Comparison of ENCODE assay signal across 8 cellular contexts in the genomic region with DNA sequence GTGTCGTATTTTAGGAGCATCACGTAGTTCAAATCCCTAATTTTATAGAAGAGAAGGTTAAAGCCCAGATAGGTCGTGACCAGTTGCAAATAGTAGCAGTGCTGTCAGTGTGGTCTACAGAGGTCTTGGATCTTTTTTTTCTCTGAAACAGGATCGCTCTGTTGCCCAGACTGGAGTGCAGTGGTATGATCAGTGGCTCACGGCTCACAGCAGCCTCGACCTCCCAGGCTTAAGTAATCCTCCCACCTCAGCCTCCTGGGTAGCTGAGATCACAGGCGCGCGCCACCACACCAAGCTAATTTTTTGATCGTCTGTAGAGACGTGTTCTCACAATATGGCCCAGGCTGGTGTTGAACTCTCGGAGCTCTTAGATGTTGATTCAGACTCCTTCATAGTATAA. TPM values are rescaled to one million over a fixed set of nuclear protein-coding genes. Genes with fewer than 3 reads are reported as not detected.
A peak's percentile ranks its signal among the peaks of the same experiment; 100 is the strongest.
DNase-seq lines count a peak whose midpoint lies in the region; ATAC-seq and TF ChIP-seq lines count a peak whose summit lies in the region.

No MANE protein-coding gene starts in this region.

- no peak for TF ChIP-seq RAD21 in IMR-90 (IDR thresholded peaks at IDR 0.05; ENCODE audit: low read length)

- BruUV-seq in A673 (replicated peaks; lab: Mats Ljungman, UMichigan) = no TSS peak
- BruUV-seq in IMR-90 (replicated peaks; lab: Mats Ljungman, UMichigan) = TSS peak; percentile 24

- no peak overlapping the region for H4K5ac ChIP-seq in IMR-90 (ENCODE audit: low read depth, low read length)

- in situ Hi-C loops in IMR-90 (cut with MboI; ENCODE audit: low sequenced_read_pairs) (no loop called here), brain microvascular endothelial cell (cut with HindIII; ENCODE audit: low pct_ligation_motif_present, low sequenced_read_pairs) (no loop called here)

- no peak for TF ChIP-seq CTCF in A673 (conservative IDR thresholded peaks at IDR 0.05; ENCODE audit: low read depth, low read length)
- no peak for TF ChIP-seq CTCF in IMR-90 (conservative IDR thresholded peaks at IDR 0.05; ENCODE audit: low read depth, low read length)
- TF ChIP-seq CTCF in brain microvascular endothelial cell (IDR thresholded peaks at IDR 0.05; ENCODE audit: low read depth, low read length, missing control alignments) = no peak

- H3K23ac ChIP-seq in IMR-90 (ENCODE audit: low read depth, low read length) = peak overlapping the region; percentile 26; the same call in 1 of the 2 replicates

- H4K20me1 ChIP-seq in IMR-90 (ENCODE audit: insufficient read depth, low read length) = peaks cover 72% of the 10 kb centered on the region

- peaks cover 32% of the 10 kb centered on the region for H3K4me1 ChIP-seq in A673 (ENCODE audit: insufficient read depth, low read length, poor library complexity, severe bottlenecking)
- peaks cover 7% of the 10 kb centered on the region for H3K4me1 ChIP-seq in IMR-90 (ENCODE audit: control insufficient read depth, insufficient read depth, low read length)
- H3K4me1 ChIP-seq in mesodermal cell (ENCODE audit: control insufficient read depth, insufficient read depth, low read length, poor library complexity, severe bottlenecking) = peaks cover 9% of the 10 kb centered on the region

- POLR2A ChIA-PET in A673 (lab: Charles Lee; ENCODE audit: low non-redundant PET) (no interaction called here), IMR-90 (lab: Charles Lee; ENCODE audit: unreplicated experiment) (interaction anchor here (0.5 kb wide), 1 partner anchor 41 kb away, joined by 3 read pairs; no protein-coding TSS in a partner anchor)

- CTCF ChIA-PET in A673 (lab: Charles Lee) (no interaction called here), IMR-90 (lab: Yijun Ruan, JAX) (interaction anchor here (1.6 kb wide), 1 partner anchor 46 kb away, joined by 4 read pairs; a partner anchor contains a TSS)

- whole genome bisulfite sequencing in IMR-90 (ENCODE audit: extremely low coverage in 2 of 2, insufficient read length in 1 of 2), 2 experiments = 20% methylated on average over 1 of the region's 12 CpGs; no CpG with 5 or more reads in 1 of the 2 experiments
- WGBS in mesodermal cell (ENCODE audit: insufficient coverage in 2 of 2), 2 experiments = 37 to 62% methylated on average over 6 to 7 of the region's 12 CpGs

- peaks cover 0 to 30% of the 10 kb centered on the region in 2 experiments; a peak in 2 of 4 replicates for H3K79me1 ChIP-seq in IMR-90 (ENCODE audit: low read depth in 1 of 2, low read length in 2 of 2)

- H3K9me1 ChIP-seq in IMR-90 (ENCODE audit: insufficient read depth, low read length) = peaks cover 13% of the 10 kb centered on the region

- H2BK5ac ChIP-seq in IMR-90 (ENCODE audit: low read depth, low read length, poor library complexity, severe bottlenecking) = no peak overlapping the region

- peak overlapping the region; percentile 76 for H3K4me3 ChIP-seq in A673 (ENCODE audit: low read depth, low read length, poor library complexity, severe bottlenecking)
- H3K4me3 ChIP-seq in IMR-90 (ENCODE audit: insufficient read depth, low read depth, low read length) = peak overlapping the region; percentile 80
- H3K4me3 ChIP-seq in brain microvascular endothelial cell (ENCODE audit: low read depth, low read length) = peak overlapping the region; percentile 94
- peak overlapping the region; percentile 89 for H3K4me3 ChIP-seq in mesodermal cell (ENCODE audit: extremely low read depth, insufficient read depth, low read length, poor library complexity, severe bottlenecking)

- no peaks in the 10 kb centered on the region for H3K27me3 ChIP-seq in A673 (replicated peaks; ENCODE audit: insufficient read depth, low read depth, low read length, poor library complexity)
- H3K27me3 ChIP-seq in IMR-90 (ENCODE audit: control insufficient read depth, insufficient read depth, low read length) = no peaks in the 10 kb centered on the region
- H3K27me3 ChIP-seq in brain microvascular endothelial cell (replicated peaks) = no peaks in the 10 kb centered on the region

- H3K14ac ChIP-seq in IMR-90 (replicated peaks; ENCODE audit: low read depth, low read length) = no peak overlapping the region; the same call in 1 of the 2 replicates

- 0 out of 2 replicates have a peak overlapping the region, but pooled peaks have one; percentile 33 for H3K4ac ChIP-seq in IMR-90 (ENCODE audit: low read depth, low read length)

- H2BK120ac ChIP-seq in IMR-90 (ENCODE audit: low read depth, low read length) = no peak overlapping the region

- peak overlapping the region; percentile 82 for H3K4me2 ChIP-seq in IMR-90 (ENCODE audit: low read depth, low read length)

- H3K56ac ChIP-seq in IMR-90 (ENCODE audit: extremely low read depth, insufficient read depth, low read length) = no peak overlapping the region

- H2BK15ac ChIP-seq in IMR-90 (ENCODE audit: low read depth, low read length) = no peak overlapping the region

- no peak overlapping the region for H4K91ac ChIP-seq in IMR-90 (ENCODE audit: insufficient read depth, low read depth, low read length)

- no peak overlapping the region for H2AK5ac ChIP-seq in IMR-90 (ENCODE audit: low read depth, low read length)

- H3K18ac ChIP-seq in IMR-90 (ENCODE audit: low read depth, low read length) = no peak overlapping the region

- no peak overlapping the region for H2AK9ac ChIP-seq in IMR-90 (replicated peaks; ENCODE audit: low read depth, low read length, poor library complexity)

- H3K36me3 ChIP-seq in A673 (ENCODE audit: insufficient read depth, low read length, poor library complexity, severe bottlenecking) (no peaks in the 10 kb centered on the region), IMR-90 (ENCODE audit: control insufficient read depth, insufficient read depth, low read length) (no peaks in the 10 kb centered on the region), brain microvascular endothelial cell (replicated peaks) (peaks cover 2% of the 10 kb centered on the region), mesodermal cell (ENCODE audit: control insufficient read depth, insufficient read depth, low read length) (peaks cover 5% of the 10 kb centered on the region)

- DNase-seq in A673 (ENCODE audit: low spot score) (no peak), IMR-90 (peak; percentile 39), brain microvascular endothelial cell (no peak), GF-D8 (lab: John Stamatoyannopoulos, UW) (no peak), NCI-H446 (lab: John Stamatoyannopoulos, UW) (no peak), pons (ENCODE audit: low spot score) (no peak)

- H2BK20ac ChIP-seq in IMR-90 (ENCODE audit: low read depth, low read length) = no peak overlapping the region

- ATAC-seq in IMR-90 (ENCODE audit: low read depth) (no peak), HG03045 (IDR thresholded peaks at IDR 0.05; ENCODE audit: unreplicated experiment) (no peak)

- dilution Hi-C loops in IMR-90 (cut with HindIII; ENCODE audit: low sequenced_read_pairs, unreplicated experiment) = no loop called here

- no peak overlapping the region for H2AFZ ChIP-seq in IMR-90 (replicated peaks; ENCODE audit: low read length, poor library complexity)

- H3K9me3 ChIP-seq in A673 (ENCODE audit: low read depth, low read length, poor library complexity, severe bottlenecking) = no peaks in the 10 kb centered on the region
- H3K9me3 ChIP-seq in IMR-90 (ENCODE audit: control insufficient read depth, insufficient read depth, low read length) = no peaks in the 10 kb centered on the region
- no peaks in the 10 kb centered on the region for H3K9me3 ChIP-seq in mesodermal cell (ENCODE audit: control insufficient read depth, low read length)

- H3K27ac ChIP-seq in A673 (ENCODE audit: low read depth, low read length, poor library complexity, severe bottlenecking) = peak overlapping the region; percentile 99
- H3K27ac ChIP-seq in IMR-90 (ENCODE audit: insufficient read depth, low read length) = peak overlapping the region; percentile 1; the same call in 1 of the 2 replicates
- no peak overlapping the region for H3K27ac ChIP-seq in brain microvascular endothelial cell
- H3K27ac ChIP-seq in mesodermal cell (ENCODE audit: low read depth, low read length, severe bottlenecking) = no peak overlapping the region

- H4K8ac ChIP-seq in IMR-90 (ENCODE audit: low read depth in 2 of 2, low read length in 2 of 2) = no peak overlapping the region

- TF ChIP-seq POLR2A in IMR-90 (IDR thresholded peaks at IDR 0.05; ENCODE audit: low read depth, low read length) = no peak

- intact Hi-C loops in A673 (cut with micrococcal nuclease; ENCODE audit: unreplicated experiment) = no loop called here
- intact Hi-C loops in IMR-90 (cut with micrococcal nuclease) = no loop called here

- H3K9ac ChIP-seq in IMR-90 (ENCODE audit: low read depth, low read length) = peak overlapping the region; percentile 27

TF ChIP-seq in IMR-90, 13 proteins besides CTCF, POLR2A, EP300 and RAD21 (continues in another document):
- TF ChIP-seq MAZ (IDR thresholded peaks at IDR 0.05; ENCODE audit: borderline replicate concordance, low read depth, low read length) (no peak), SMC3 (IDR thresholded peaks at IDR 0.05; ENCODE audit: low read depth, low read length) (no peak), MAFK (IDR thresholded peaks at IDR 0.05; ENCODE audit: low read depth, low read length) (no peak), NFE2L2 (IDR thresholded peaks at IDR 0.05; ENCODE audit: low read depth, low read length) (no peak), CEBPB (IDR thresholded peaks at IDR 0.05; ENCODE audit: low read depth, low read length) (no peak), RCOR1 (IDR thresholded peaks at IDR 0.05; ENCODE audit: insufficient replicate concordance, low read length) (no peak), CHD1 (IDR thresholded peaks at IDR 0.05; ENCODE audit: low read depth, low read length) (no peak)
- TF ChIP-seq, protein P1, sequence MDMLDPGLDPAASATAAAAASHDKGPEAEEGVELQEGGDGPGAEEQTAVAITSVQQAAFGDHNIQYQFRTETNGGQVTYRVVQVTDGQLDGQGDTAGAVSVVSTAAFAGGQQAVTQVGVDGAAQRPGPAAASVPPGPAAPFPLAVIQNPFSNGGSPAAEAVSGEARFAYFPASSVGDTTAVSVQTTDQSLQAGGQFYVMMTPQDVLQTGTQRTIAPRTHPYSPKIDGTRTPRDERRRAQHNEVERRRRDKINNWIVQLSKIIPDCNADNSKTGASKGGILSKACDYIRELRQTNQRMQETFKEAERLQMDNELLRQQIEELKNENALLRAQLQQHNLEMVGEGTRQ (IDR thresholded peaks at IDR 0.05; ENCODE audit: low read depth, low read length) = no peak

RNA-seq across cellular contexts. Expression of a gene that starts 2.2 kb away (rescaled TPM):
- total RNA-seq in A673 (2021) = 286 and 299 TPM in 2 replicates
- 207 and 367 TPM in 2 replicates for total RNA-seq in IMR-90 (2012; rRNA removed)
- 60.0 and 81.4 TPM in 2 replicates for polyA plus RNA-seq in IMR-90 (2012; rRNA removed)
- polyA plus RNA-seq in IMR-90 (2012; cell fraction: cytosol; rRNA removed) = 16.0 and 25.6 TPM in 2 replicates
- 18.4 and 79.4 TPM in 2 replicates for polyA plus RNA-seq in IMR-90 (2012; cell fraction: nucleus; rRNA removed; ENCODE audit: low replicate concordance)
- polyA plus RNA-seq in mesodermal cell (2013, experiment 1 of 2) = 299 TPM
- polyA plus RNA-seq in mesodermal cell (2013, experiment 2 of 2) = 346 TPM

RNA-seq across cellular contexts. Expression of a gene that starts 46.0 kb away (rescaled TPM):
- 95.0 and 108 TPM in 2 replicates for total RNA-seq in A673 (2021)
- total RNA-seq in IMR-90 (2012; rRNA removed) = 41.9 and 95.0 TPM in 2 replicates
- 48.8 and 59.5 TPM in 2 replicates for polyA plus RNA-seq in IMR-90 (2012; rRNA removed)
- 11.6 and 15.5 TPM in 2 replicates for polyA plus RNA-seq in IMR-90 (2012; cell fraction: cytosol; rRNA removed)
- polyA plus RNA-seq in IMR-90 (2012; cell fraction: nucleus; rRNA removed; ENCODE audit: low replicate concordance) = 5.3 and 32.3 TPM in 2 replicates
- 152 TPM for polyA plus RNA-seq in mesodermal cell (2013, experiment 1 of 2)
- polyA plus RNA-seq in mesodermal cell (2013, experiment 2 of 2) = 152 TPM

Comparison
In these comparisons a context has a peak if more than half of its experiments do, and no peak if none do; other contexts are left out.
1. H3K27ac ChIP-seq: peak in A673 (single experiment) and IMR-90 (single experiment); none in brain microvascular endothelial cell (single experiment) and mesodermal cell (single experiment).
2. Peak in every context shown above with its lines, with median percentiles within 50 percentile points of each other: H3K4me3 ChIP-seq.